ENCODE assay signal across 9 cellular contexts in the genomic region with DNA sequence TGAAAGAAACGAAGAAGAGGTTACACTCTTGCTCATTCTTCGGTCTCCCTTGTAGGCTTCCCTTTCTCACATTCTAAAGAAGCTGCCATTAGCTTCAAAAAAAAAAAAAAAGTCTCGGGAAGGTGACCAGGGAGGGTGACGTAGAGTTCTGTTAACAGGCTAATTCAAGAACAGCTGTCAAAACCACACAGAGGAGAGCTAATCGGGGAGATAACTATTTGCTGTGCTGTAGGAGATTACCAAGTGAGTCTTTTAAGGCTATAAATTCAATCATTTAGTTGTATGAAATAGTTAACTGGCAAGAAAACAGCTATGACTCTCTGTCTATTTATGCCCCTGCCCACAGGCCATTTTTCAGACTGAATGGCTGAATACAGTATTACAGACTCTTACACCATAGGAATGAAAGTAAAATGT.
DNase-seq lines count a peak whose midpoint lies in the region; ATAC-seq and TF ChIP-seq lines count a peak whose summit lies in the region.
"Had no signal": no experiment of that assay in that cellular context is flagged by ENCODE, and none has a peak within 500 bp of the region (broad histone marks: within the 10 kb centered on the region; RNA-seq: fewer than 3 reads in every experiment).

No MANE protein-coding gene starts in this region.

- ATAC-seq in Right ventricle myocardium inferior (peak; percentile 79), HG02885 (IDR thresholded peaks at IDR 0.05; ENCODE audit: poor library complexity, unreplicated experiment) (no peak), GM21825 (IDR thresholded peaks at IDR 0.05; ENCODE audit: unreplicated experiment) (no peak)
- no peak for ATAC-seq in naive thymus-derived CD4-positive, alpha-beta T cell
- ATAC-seq: activated naive CD4-positive, alpha-beta T cell treated with anti-CD3 and anti-CD28 coated beads, Interleukin-2, amount 50 U/mL, for 72 hours had no signal

- H3K9me3 Mint-ChIP-seq in CD4-positive, alpha-beta memory T cell: no peaks in the 10 kb centered on the region
- H3K9me3 Mint-ChIP-seq in naive thymus-derived CD4-positive, alpha-beta T cell: no peaks in the 10 kb centered on the region
- H3K9me3 Mint-ChIP-seq: activated naive CD4-positive, alpha-beta T cell treated with anti-CD3 and anti-CD28 coated beads, Interleukin-2, amount 50 U/mL, for 72 hours had no signal

- H3K36me3 ChIP-seq in CD4-positive, alpha-beta memory T cell (ENCODE audit: insufficient read depth, low read length): no peaks in the 10 kb centered on the region
- H3K36me3 ChIP-seq in naive thymus-derived CD4-positive, alpha-beta T cell (ENCODE audit: control insufficient read depth in 2 of 3, insufficient read depth in 3 of 3, low read length in 3 of 3): no peaks in the 10 kb centered on the region

- DNase-seq in Right ventricle myocardium inferior (ENCODE audit: missing footprints): no peak
- DNase-seq in cardiac septum (ENCODE audit: low spot score): no peak
- no peak for DNase-seq in epithelial cell of proximal tubule (ENCODE audit: low read depth)
- peak; percentile 98 for DNase-seq in myocyte (ENCODE audit: low read depth)
- DNase-seq in CD4-positive, alpha-beta memory T cell: no peak
- no peak for DNase-seq in naive thymus-derived CD4-positive, alpha-beta T cell

- TF ChIP-seq CTCF in epithelial cell of proximal tubule (conservative IDR thresholded peaks at IDR 0.05; ENCODE audit: low read depth, low read length): no peak

- intact Hi-C loops in Right ventricle myocardium inferior (cut with DNase I) (no loop called here), cardiac septum (cut with DNase I) (no loop called here)
- intact Hi-C loops in CD4-positive, alpha-beta memory T cell (cut with micrococcal nuclease): no loop called here
- intact Hi-C loops in naive thymus-derived CD4-positive, alpha-beta T cell (cut with micrococcal nuclease): no loop called here

- no peak overlapping the region for H3K27ac Mint-ChIP-seq in CD4-positive, alpha-beta memory T cell
- H3K27ac Mint-ChIP-seq in naive thymus-derived CD4-positive, alpha-beta T cell: no peak overlapping the region
- H3K27ac Mint-ChIP-seq: activated naive CD4-positive, alpha-beta T cell treated with anti-CD3 and anti-CD28 coated beads, Interleukin-2, amount 50 U/mL, for 72 hours had no signal

- no peaks in the 10 kb centered on the region for H3K4me1 ChIP-seq in CD4-positive, alpha-beta memory T cell (ENCODE audit: insufficient read depth, low read length)
- no peaks in the 10 kb centered on the region for H3K4me1 ChIP-seq in naive thymus-derived CD4-positive, alpha-beta T cell (ENCODE audit: control insufficient read depth in 2 of 2, insufficient read depth in 2 of 2, low read length in 2 of 2)

- H3K9me3 ChIP-seq in CD4-positive, alpha-beta memory T cell (ENCODE audit: control insufficient read depth in 1 of 2, low read length in 2 of 2): no peaks in the 10 kb centered on the region
- H3K9me3 ChIP-seq in naive thymus-derived CD4-positive, alpha-beta T cell (ENCODE audit: control insufficient read depth in 2 of 3, low read length in 3 of 3): no peaks in the 10 kb centered on the region

- H3K4me1 Mint-ChIP-seq in CD4-positive, alpha-beta memory T cell: no peaks in the 10 kb centered on the region
- H3K4me1 Mint-ChIP-seq in naive thymus-derived CD4-positive, alpha-beta T cell: peaks cover 0 to 4% (median 0%) of the 10 kb centered on the region in 7 donors

- no peak overlapping the region for H3K27ac ChIP-seq in CD4-positive, alpha-beta memory T cell (ENCODE audit: low read depth, low read length)
- H3K27ac ChIP-seq in naive thymus-derived CD4-positive, alpha-beta T cell (ENCODE audit: low read depth, low read length): no peak overlapping the region

- H3K4me3 Mint-ChIP-seq in CD4-positive, alpha-beta memory T cell: no peak overlapping the region
- no peak overlapping the region for H3K4me3 Mint-ChIP-seq in naive thymus-derived CD4-positive, alpha-beta T cell

- no peaks in the 10 kb centered on the region for H3K27me3 ChIP-seq in CD4-positive, alpha-beta memory T cell (ENCODE audit: insufficient read depth, low read length)
- no peaks in the 10 kb centered on the region for H3K27me3 ChIP-seq in naive thymus-derived CD4-positive, alpha-beta T cell (ENCODE audit: control insufficient read depth in 2 of 2, insufficient read depth in 2 of 2, low read length in 2 of 2)

- peak overlapping the region; percentile 64 for H3K4me3 ChIP-seq in epithelial cell of proximal tubule (ENCODE audit: low read depth, low read length)
- no peak overlapping the region for H3K4me3 ChIP-seq in CD4-positive, alpha-beta memory T cell (ENCODE audit: low read length in 2 of 2)
- no peak overlapping the region for H3K4me3 ChIP-seq in naive thymus-derived CD4-positive, alpha-beta T cell (ENCODE audit: low read length)

- H3K36me3 Mint-ChIP-seq in CD4-positive, alpha-beta memory T cell: no peaks in the 10 kb centered on the region
- H3K36me3 Mint-ChIP-seq in naive thymus-derived CD4-positive, alpha-beta T cell: no peaks in the 10 kb centered on the region
- H3K36me3 Mint-ChIP-seq: activated naive CD4-positive, alpha-beta T cell treated with anti-CD3 and anti-CD28 coated beads, Interleukin-2, amount 50 U/mL, for 72 hours had no signal

- POLR2A ChIA-PET in CD4-positive, alpha-beta memory T cell (lab: Charles Lee; ENCODE audit: partially characterized antibody): no interaction called here
- POLR2A ChIA-PET in naive thymus-derived CD4-positive, alpha-beta T cell (lab: Charles Lee): no interaction called here

- H3K27me3 Mint-ChIP-seq in CD4-positive, alpha-beta memory T cell: peaks cover 0 to 9% of the 10 kb centered on the region in 2 donors
- H3K27me3 Mint-ChIP-seq in naive thymus-derived CD4-positive, alpha-beta T cell: peaks cover 8 to 21% (median 14%) of the 10 kb centered on the region in 5 donors

- CTCF ChIA-PET in CD4-positive, alpha-beta memory T cell (lab: Charles Lee; ENCODE audit: partially characterized antibody): no interaction called here
- CTCF ChIA-PET in naive thymus-derived CD4-positive, alpha-beta T cell (lab: Charles Lee): no interaction called here
